8 cellular contexts compared by ENCODE assay signal in genomic region chr2:42328148-42328833, GRCh38. TPM values are rescaled to one million over a fixed set of nuclear protein-coding genes. Genes with fewer than 3 reads are reported as not detected.
A peak's percentile ranks its signal among the peaks of the same experiment; 100 is the strongest.
DNase-seq lines count a peak whose midpoint lies in the region.

No MANE protein-coding gene starts in this region.

- no peak overlapping the region for H3K4me3 ChIP-seq in mesenchymal stem cell (ENCODE audit: insufficient read depth in 1 of 2, low read depth in 1 of 2, low read length in 2 of 2)

- DNase-seq in activated CD4-positive, alpha-beta T cell treated with anti-CD3 and anti-CD28 coated beads, Interleukin-2, amount 10 ng/mL, durations not matched to agents 7 days and 5 days: no peak
- DNase-seq in activated CD4-positive, alpha-beta T cell treated with anti-CD3 and anti-CD28 coated beads, Interleukin-2, amount 50 U/mL, for 1 hour: no peak
- DNase-seq in NCI-H1417 treated with DMSO at 0.1 percent for 48 hours (lab: John Stamatoyannopoulos, UW) (peak; percentile 13), astrocyte of the hippocampus (ENCODE audit: low read depth, low spot score) (peak; percentile 44), mesenchymal stem cell (peak; percentile 40), HuH-7 (ENCODE audit: low spot score) (no peak), posterior cingulate gyrus (no peak), mesenteric fat pad (ENCODE audit: low spot score) (no peak)

- no peak overlapping the region for H2BK12ac ChIP-seq in mesenchymal stem cell (ENCODE audit: low read length in 2 of 2)

- no peak overlapping the region for H2BK120ac ChIP-seq in mesenchymal stem cell (ENCODE audit: low read depth, low read length)

- peaks cover 14% of the 10 kb centered on the region for H3K4me1 Mint-ChIP-seq in activated CD4-positive, alpha-beta T cell treated with anti-CD3 and anti-CD28 coated beads, Interleukin-2, amount 10 ng/mL, durations not matched to agents 7 days and 5 days

- H3K9ac ChIP-seq in mesenchymal stem cell (ENCODE audit: low read length): no peak overlapping the region

- no peaks in the 10 kb centered on the region for H3K9me3 ChIP-seq in mesenchymal stem cell (ENCODE audit: control insufficient read depth, low read length)

- H3K4me3 Mint-ChIP-seq in activated CD4-positive, alpha-beta T cell treated with anti-CD3 and anti-CD28 coated beads, Interleukin-2, amount 10 ng/mL, durations not matched to agents 7 days and 5 days: no peak overlapping the region

- POLR2A ChIA-PET in activated CD4-positive, alpha-beta T cell treated with anti-CD3 and anti-CD28 coated beads, Interleukin-2, amount 10 ng/mL, durations not matched to agents 7 days and 5 days (lab: Charles Lee): no interaction called here

- H3K27ac ChIP-seq in mesenchymal stem cell (ENCODE audit: low read length, poor library complexity, severe bottlenecking): no peak overlapping the region

- no peaks in the 10 kb centered on the region for H3K27me3 Mint-ChIP-seq in activated CD4-positive, alpha-beta T cell treated with anti-CD3 and anti-CD28 coated beads, Interleukin-2, amount 10 ng/mL, durations not matched to agents 7 days and 5 days

- no peak overlapping the region for H2BK15ac ChIP-seq in mesenchymal stem cell (ENCODE audit: low read depth, poor library complexity, severe bottlenecking)

- no peak overlapping the region for H2BK5ac ChIP-seq in mesenchymal stem cell (ENCODE audit: low read depth, low read length, poor library complexity, severe bottlenecking)

- H3K4me1 ChIP-seq in mesenchymal stem cell (ENCODE audit: control insufficient read depth, insufficient read depth, low read depth, low read length): no peaks in the 10 kb centered on the region

- intact Hi-C loops in posterior cingulate gyrus (cut with DNase I): loop anchor here (2.0 kb wide), 1 partner anchor 231 kb away; no protein-coding TSS in a partner anchor

- H3K36me3 ChIP-seq in mesenchymal stem cell (ENCODE audit: control insufficient read depth in 1 of 2, insufficient read depth in 2 of 2, low read depth in 1 of 2, low read length in 2 of 2): peaks cover 4 to 63% of the 10 kb centered on the region in 2 experiments

- H4K91ac ChIP-seq in mesenchymal stem cell (ENCODE audit: low read length): no peak overlapping the region

- peaks cover 7% of the 10 kb centered on the region for H3K79me1 ChIP-seq in mesenchymal stem cell (replicated peaks; ENCODE audit: low read length, poor library complexity, severe bottlenecking)

- H3K18ac ChIP-seq in mesenchymal stem cell (ENCODE audit: low read depth in 1 of 2, low read length in 2 of 2): no peak overlapping the region

- H3K4ac ChIP-seq in mesenchymal stem cell (ENCODE audit: low read depth in 1 of 2, low read length in 2 of 2): no peak overlapping the region

- H3K14ac ChIP-seq in mesenchymal stem cell (ENCODE audit: low read length in 2 of 2): no peak overlapping the region

- H3K23ac ChIP-seq in mesenchymal stem cell (ENCODE audit: low read length in 2 of 2): no peak overlapping the region

- H3K36me3 Mint-ChIP-seq in activated CD4-positive, alpha-beta T cell treated with anti-CD3 and anti-CD28 coated beads, Interleukin-2, amount 10 ng/mL, durations not matched to agents 7 days and 5 days (ENCODE audit: low read depth): peaks cover 52% of the 10 kb centered on the region

- CTCF ChIA-PET in activated CD4-positive, alpha-beta T cell treated with anti-CD3 and anti-CD28 coated beads, Interleukin-2, amount 10 ng/mL, durations not matched to agents 7 days and 5 days (lab: Charles Lee): interaction anchor here (0.7 to 2.0 kb wide), 11 partner anchors 12 to 563 kb away, joined by 3 to 6 read pairs (median 3); no protein-coding TSS in a partner anchor

- H2AK5ac ChIP-seq in mesenchymal stem cell (ENCODE audit: low read length, severe bottlenecking): no peak overlapping the region

- 96% methylated on average over 2 of the region's 3 CpGs for WGBS in mesenchymal stem cell

- no peak overlapping the region for H2AFZ ChIP-seq in mesenchymal stem cell (ENCODE audit: low read depth, low read length)

- H3K9me3 Mint-ChIP-seq in activated CD4-positive, alpha-beta T cell treated with anti-CD3 and anti-CD28 coated beads, Interleukin-2, amount 10 ng/mL, durations not matched to agents 7 days and 5 days: no peaks in the 10 kb centered on the region

- H3K27me3 ChIP-seq in mesenchymal stem cell (ENCODE audit: control insufficient read depth in 1 of 2, insufficient read depth in 1 of 2, low read length in 2 of 2): no peaks in the 10 kb centered on the region

- H4K8ac ChIP-seq in mesenchymal stem cell (ENCODE audit: low read length): no peak overlapping the region

- no peak overlapping the region for H3K4me2 ChIP-seq in mesenchymal stem cell (ENCODE audit: low read length, poor library complexity, severe bottlenecking)

- H3K27ac Mint-ChIP-seq in activated CD4-positive, alpha-beta T cell treated with anti-CD3 and anti-CD28 coated beads, Interleukin-2, amount 10 ng/mL, durations not matched to agents 7 days and 5 days: peak overlapping the region; percentile 0

RNA-seq across cellular contexts. Expression of gene COX7A2L, which starts 32.7 kb away (rescaled TPM):
- 10 to 100 TPM; 86.4 to 92.1 TPM for total RNA-seq in activated CD4-positive, alpha-beta T cell treated with anti-CD3 and anti-CD28 coated beads, Interleukin-2, amount 10 ng/mL, durations not matched to agents 7 days and 5 days
- polyA plus RNA-seq in mesenchymal stem cell (2013, experiment 1 of 2): 115 TPM
- polyA plus RNA-seq in mesenchymal stem cell (2013, experiment 2 of 2): 115 TPM
- total RNA-seq in mesenteric fat pad: 78.5 TPM

Comparison
In these comparisons a context has a peak if more than half of its experiments do, and no peak if none do; other contexts are left out.
1. DNase-seq: peak in NCI-H1417 treated with DMSO at 0.1 percent for 48 hours (single experiment), astrocyte of the hippocampus (single experiment) and mesenchymal stem cell (single experiment); none in activated CD4-positive, alpha-beta T cell treated with anti-CD3 and anti-CD28 coated beads, Interleukin-2, amount 10 ng/mL, durations not matched to agents 7 days and 5 days (single experiment), activated CD4-positive, alpha-beta T cell treated with anti-CD3 and anti-CD28 coated beads, Interleukin-2, amount 50 U/mL, for 1 hour (single experiment), HuH-7 (single experiment), posterior cingulate gyrus (0 of 10) and mesenteric fat pad (single experiment).